28 cellular contexts compared by ENCODE assay signal in genomic region chr2:120764434-120764833, GRCh38. TPM values are rescaled to one million over a fixed set of nuclear protein-coding genes. Genes with fewer than 3 reads are reported as not detected.
A peak's percentile ranks its signal among the peaks of the same experiment; 100 is the strongest.
DNase-seq lines count a peak whose midpoint lies in the region; ATAC-seq and TF ChIP-seq lines count a peak whose summit lies in the region.
"Had no signal": no experiment of that assay in that cellular context is flagged by ENCODE, and none has a peak within 500 bp of the region (broad histone marks: within the 10 kb centered on the region; RNA-seq: fewer than 3 reads in every experiment).

No MANE protein-coding gene starts in this region.

- peak overlapping the region in 1 of 3 experiments; percentile 18 for H3K4me3 Mint-ChIP-seq in nephron
- no peak overlapping the region for H3K4me3 Mint-ChIP-seq in activated CD4-positive, alpha-beta memory T cell treated with anti-CD3 and anti-CD28 coated beads for 36 hours
- H3K4me3 Mint-ChIP-seq: activated naive CD8-positive, alpha-beta T cell treated with anti-CD3 and anti-CD28 coated beads for 36 hours; activated T-helper 1 cell treated with anti-CD3 and anti-CD28 coated beads, Interleukin-12 subunit alpha, Interleukin-12 subunit beta, Interleukin-2, Interleukin-4 antibody, amounts not matched to agents 30 ng/mL and 10 ng/mL and 1 ng/mL, durations not matched to agents 14 hours and 24 hours and 36 hours; CD4-positive, alpha-beta T cell; dendritic cell treated with granulocyte-macrophage colony-stimulating factor and Interleukin-4, amounts not matched to agents 40 ng/mL and 50 ng/mL, for 4 days had no signal

- H3K4me3 ChIP-seq in heart right ventricle (no peak overlapping the region), aorta (ENCODE audit: low read length in 2 of 2) (no peak overlapping the region)
- H3K4me3 ChIP-seq: gastroesophageal sphincter, GM12878, left lung, MG63 had no signal

- DNase-seq in left ventricle myocardium superior (peak; percentile 5), heart right ventricle (no peak), epidermal melanocyte (ENCODE audit: insufficient read length, low spot score) (peak; percentile 45), aorta (peak; percentile 7 to 44), NCI-H510A treated with DMSO at 0.1 percent for 48 hours (lab: John Stamatoyannopoulos, UW) (no peak)
- DNase-seq in activated CD4-positive, alpha-beta memory T cell treated with anti-CD3 and anti-CD28 coated beads for 36 hours, result no peak
- DNase-seq in stimulated activated CD4-positive, alpha-beta T cell treated with anti-CD3 and anti-CD28 coated beads, Interleukin-2, amount 100 ng/mL, for 48 hours, result no peak
- DNase-seq: ACHN; activated CD8-positive, alpha-beta memory T cell treated with anti-CD3 and anti-CD28 coated beads for 24 hours; activated naive CD8-positive, alpha-beta T cell treated with anti-CD3 and anti-CD28 coated beads for 36 hours; brain microvascular endothelial cell; CD4-positive, alpha-beta T cell; HCEC 1CT; MG63; NCI-H1436; NCI-H2227 treated with DMSO at 0.1 percent for 48 hours; NCI-H82; PC-3; small intestine; stimulated activated CD4-positive, alpha-beta T cell treated with anti-CD3 and anti-CD28 coated beads, Interleukin-4, amount 100 ng/mL, for 4 hours; T-helper 9 cell had no signal

- CTCF ChIA-PET in activated CD4-positive, alpha-beta memory T cell treated with anti-CD3 and anti-CD28 coated beads for 36 hours (lab: Charles Lee), result no interaction called here

- POLR2A ChIA-PET in activated CD4-positive, alpha-beta memory T cell treated with anti-CD3 and anti-CD28 coated beads for 36 hours (lab: Charles Lee), result no interaction called here

- H3K27ac Mint-ChIP-seq in nephron, result peak overlapping the region; percentile 96 to 99 (median 98)
- no peak overlapping the region for H3K27ac Mint-ChIP-seq in activated CD4-positive, alpha-beta memory T cell treated with anti-CD3 and anti-CD28 coated beads for 36 hours
- H3K27ac Mint-ChIP-seq: activated naive CD8-positive, alpha-beta T cell treated with anti-CD3 and anti-CD28 coated beads for 36 hours; activated T-helper 1 cell treated with anti-CD3 and anti-CD28 coated beads, Interleukin-12 subunit alpha, Interleukin-12 subunit beta, Interleukin-2, Interleukin-4 antibody, amounts not matched to agents 30 ng/mL and 10 ng/mL and 1 ng/mL, durations not matched to agents 14 hours and 24 hours and 36 hours; CD4-positive, alpha-beta T cell; dendritic cell treated with granulocyte-macrophage colony-stimulating factor and Interleukin-4, amounts not matched to agents 40 ng/mL and 50 ng/mL, for 4 days; progenitor cell of endocrine pancreas had no signal

- intact Hi-C loops in left ventricle myocardium superior (cut with micrococcal nuclease) (no loop called here), heart right ventricle (cut with DNase I) (no loop called here), aorta (cut with DNase I) (loop anchor here in 1 of 2 donors (2.0 kb wide), 1 partner anchor 28 kb away; no protein-coding TSS in a partner anchor)
- intact Hi-C loops in activated CD4-positive, alpha-beta memory T cell treated with anti-CD3 and anti-CD28 coated beads for 36 hours (cut with micrococcal nuclease), result no loop called here

- ATAC-seq in left ventricle myocardium superior (no peak), heart right ventricle (no peak), aorta (ENCODE audit: low FRiP score) (no peak)
- ATAC-seq: gastroesophageal sphincter, GM12878, PC-3 had no signal

- no peaks in the 10 kb centered on the region for H3K9me3 ChIP-seq in heart right ventricle
- H3K9me3 ChIP-seq in aorta (ENCODE audit: control insufficient read depth, low read length), result no peaks in the 10 kb centered on the region
- H3K9me3 ChIP-seq: gastroesophageal sphincter, left lung, MG63 had no signal

- no peaks in the 10 kb centered on the region for H3K36me3 Mint-ChIP-seq in nephron (ENCODE audit: low read depth)
- H3K36me3 Mint-ChIP-seq in activated CD4-positive, alpha-beta memory T cell treated with anti-CD3 and anti-CD28 coated beads for 36 hours, result no peaks in the 10 kb centered on the region
- H3K36me3 Mint-ChIP-seq: activated naive CD8-positive, alpha-beta T cell treated with anti-CD3 and anti-CD28 coated beads for 36 hours had no signal

- H3K27me3 ChIP-seq in heart right ventricle (peaks cover 0 to 9% (median 5%) of the 10 kb centered on the region in 7 donors), aorta (ENCODE audit: control insufficient read depth in 1 of 2, insufficient read depth in 2 of 2, low read length in 1 of 2) (no peaks in the 10 kb centered on the region)
- H3K27me3 ChIP-seq: brain microvascular endothelial cell, gastroesophageal sphincter, MG63 had no signal

- H3K4me1 Mint-ChIP-seq in nephron, result peaks cover 89% of the 10 kb centered on the region
- H3K4me1 Mint-ChIP-seq in activated CD4-positive, alpha-beta memory T cell treated with anti-CD3 and anti-CD28 coated beads for 36 hours (ENCODE audit: low read depth), result no peaks in the 10 kb centered on the region
- H3K4me1 Mint-ChIP-seq: activated naive CD8-positive, alpha-beta T cell treated with anti-CD3 and anti-CD28 coated beads for 36 hours had no signal

- H3K36me3 ChIP-seq in heart right ventricle (no peaks in the 10 kb centered on the region), aorta (ENCODE audit: control insufficient read depth in 1 of 2, insufficient read depth in 2 of 2, low read length in 1 of 2) (no peaks in the 10 kb centered on the region)
- H3K36me3 ChIP-seq: brain microvascular endothelial cell, gastroesophageal sphincter, left lung, MG63 had no signal

- peaks cover 11% of the 10 kb centered on the region for H3K27me3 Mint-ChIP-seq in nephron (ENCODE audit: low read depth)
- H3K27me3 Mint-ChIP-seq in activated CD4-positive, alpha-beta memory T cell treated with anti-CD3 and anti-CD28 coated beads for 36 hours, result peaks cover 3% of the 10 kb centered on the region
- H3K27me3 Mint-ChIP-seq: activated naive CD8-positive, alpha-beta T cell treated with anti-CD3 and anti-CD28 coated beads for 36 hours; dendritic cell treated with granulocyte-macrophage colony-stimulating factor and Interleukin-4, amounts not matched to agents 40 ng/mL and 50 ng/mL, for 4 days had no signal

- TF ChIP-seq CTCF in heart right ventricle (IDR thresholded peaks at IDR 0.05) (no peak), nephron (IDR thresholded peaks at IDR 0.05; ENCODE audit: unreplicated experiment in 3 of 3) (no peak)

- H3K4me1 ChIP-seq in heart right ventricle, result peaks cover 9 to 65% (median 21%) of the 10 kb centered on the region in 9 donors
- no peaks in the 10 kb centered on the region for H3K4me1 ChIP-seq in aorta (ENCODE audit: control insufficient read depth in 1 of 2, insufficient read depth in 2 of 2, low read length in 2 of 2)

- WGBS in heart right ventricle, 2 donors, result 80 to 82% methylated on average over 7 of the region's 7 CpGs
- 85 to 89% methylated on average over 7 of the region's 7 CpGs for WGBS in aorta, 2 donors

- H3K9me3 Mint-ChIP-seq in nephron, result no peaks in the 10 kb centered on the region
- H3K9me3 Mint-ChIP-seq in activated CD4-positive, alpha-beta memory T cell treated with anti-CD3 and anti-CD28 coated beads for 36 hours, result no peaks in the 10 kb centered on the region
- H3K9me3 Mint-ChIP-seq: activated naive CD8-positive, alpha-beta T cell treated with anti-CD3 and anti-CD28 coated beads for 36 hours; activated T-helper 1 cell treated with anti-CD3 and anti-CD28 coated beads, Interleukin-12 subunit alpha, Interleukin-12 subunit beta, Interleukin-2, Interleukin-4 antibody, amounts not matched to agents 30 ng/mL and 10 ng/mL and 1 ng/mL, durations not matched to agents 14 hours and 24 hours and 36 hours; CD4-positive, alpha-beta T cell; dendritic cell treated with granulocyte-macrophage colony-stimulating factor and Interleukin-4, amounts not matched to agents 40 ng/mL and 50 ng/mL, for 4 days had no signal

- H3K27ac ChIP-seq in heart right ventricle (peak overlapping the region in 5 of 10 donors; percentile 62 to 83 (median 75)), aorta (ENCODE audit: low read depth in 1 of 2, low read length in 2 of 2) (no peak overlapping the region)

RNA-seq across cellular contexts. Expression of gene GLI2, which starts 28.8 kb away (rescaled TPM):
- total RNA-seq in left ventricle myocardium superior, result 2.1 TPM
- total RNA-seq in heart right ventricle, result 1 to 10 TPM in 8 of 10 donors, under 1 TPM in 2; 0.39 to 1.7 (median 1.0) TPM
- under 1 TPM; 0.37 to 0.80 TPM for polyA plus RNA-seq in heart right ventricle
- total RNA-seq in aorta, result 10 to 100 TPM in 1 of 2 donors, 1 to 10 TPM in 1; 9.0 to 18.5 TPM
- polyA plus RNA-seq in aorta, result 1 to 10 TPM in 1 of 2 donors, under 1 TPM in 1; 0.88 to 1.9 TPM
- total RNA-seq in activated CD4-positive, alpha-beta memory T cell treated with anti-CD3 and anti-CD28 coated beads for 36 hours, result not detected
- total RNA-seq: activated naive CD8-positive, alpha-beta T cell treated with anti-CD3 and anti-CD28 coated beads for 36 hours; CD4-positive, alpha-beta T cell; GM12878 had no signal

Comparison
In these comparisons a context has a peak if more than half of its experiments do, and no peak if none do; other contexts are left out.
1. DNase-seq: peak in left ventricle myocardium superior (single experiment), epidermal melanocyte (single experiment) and aorta (2 of 2); none in heart right ventricle (0 of 2), activated CD4-positive, alpha-beta memory T cell treated with anti-CD3 and anti-CD28 coated beads for 36 hours (single experiment), NCI-H510A treated with DMSO at 0.1 percent for 48 hours (single experiment) and stimulated activated CD4-positive, alpha-beta T cell treated with anti-CD3 and anti-CD28 coated beads, Interleukin-2, amount 100 ng/mL, for 48 hours (0 of 2).